Comparison of ENCODE assay signal across 25 cellular contexts in the genomic region with DNA sequence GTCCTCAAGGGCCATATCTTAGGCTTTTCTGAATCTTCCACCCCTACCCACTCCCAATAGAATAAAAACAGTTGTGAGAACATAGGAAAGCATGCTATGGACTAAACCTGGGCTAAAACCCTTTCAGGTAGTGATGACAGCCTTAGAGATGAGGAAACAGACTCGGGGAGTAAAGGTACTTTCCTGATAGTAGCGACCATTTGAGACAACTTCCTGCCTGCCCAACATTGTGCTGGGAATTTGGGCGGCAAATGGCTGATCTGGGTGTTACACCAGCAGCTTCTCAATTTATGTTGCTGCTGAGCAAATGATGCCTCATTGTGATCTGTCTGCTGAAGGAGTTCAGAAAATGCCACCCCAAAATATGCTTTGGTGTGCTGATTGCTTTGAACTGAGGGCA.
"Had no signal": no experiment of that assay in that cellular context is flagged by ENCODE, and none has a peak within 500 bp of the region (broad histone marks: within the 10 kb centered on the region; RNA-seq: fewer than 3 reads in every experiment).

No MANE protein-coding gene starts in this region.

- H3K36me3 Mint-ChIP-seq: naive thymus-derived CD4-positive, alpha-beta T cell had no signal

- ATAC-seq: effector memory CD8-positive, alpha-beta T cell; esophagus mucosa; foreskin keratinocyte; gastroesophageal sphincter; heart right ventricle; left cardiac atrium; left lung; left ventricle myocardium superior; lower lobe of right lung; naive thymus-derived CD4-positive, alpha-beta T cell had no signal

- H3K27ac Mint-ChIP-seq: effector memory CD8-positive, alpha-beta T cell; endodermal cell; naive thymus-derived CD4-positive, alpha-beta T cell had no signal

- H3K27me3 ChIP-seq: dorsolateral prefrontal cortex, foreskin keratinocyte, gastroesophageal sphincter, heart right ventricle, left lung had no signal

- FAIRE-seq: colon, endometrium, frontal cortex, islet of Langerhans, keratinocyte had no signal

- H3K4me1 Mint-ChIP-seq: endodermal cell; naive thymus-derived CD4-positive, alpha-beta T cell had no signal

- H3K4me3 Mint-ChIP-seq: effector memory CD8-positive, alpha-beta T cell; endodermal cell; naive thymus-derived CD4-positive, alpha-beta T cell had no signal

- DNase-seq: dermis blood vessel endothelial cell; dorsolateral prefrontal cortex; effector CD8-positive, alpha-beta T cell; effector memory CD8-positive, alpha-beta T cell; endodermal cell; erythroblast; foreskin keratinocyte; heart right ventricle; hippocampal formation; left cardiac atrium; left lung; left ventricle myocardium superior; lower lobe of right lung; mesenchymal stem cell; midbrain; naive thymus-derived CD4-positive, alpha-beta T cell had no signal

- H3K9me3 Mint-ChIP-seq: effector memory CD8-positive, alpha-beta T cell; endodermal cell had no signal

- H3K9me3 ChIP-seq: gastroesophageal sphincter, heart right ventricle, left lung, lower lobe of right lung had no signal

- H3K36me3 ChIP-seq: gastroesophageal sphincter, heart right ventricle, left lung, lower lobe of right lung had no signal

- H3K4me3 ChIP-seq: coronary artery, dorsolateral prefrontal cortex, gastroesophageal sphincter, heart right ventricle, left lung, lower lobe of right lung had no signal

- H3K4me1 ChIP-seq: gastroesophageal sphincter, heart right ventricle, left lung, lower lobe of right lung had no signal

- H3K27ac ChIP-seq: coronary artery, dorsolateral prefrontal cortex, epithelial cell of prostate, foreskin keratinocyte, gastroesophageal sphincter, heart right ventricle, left lung, lower lobe of right lung had no signal
